Comparison of ENCODE assay signal across 25 cellular contexts in the genomic region with DNA sequence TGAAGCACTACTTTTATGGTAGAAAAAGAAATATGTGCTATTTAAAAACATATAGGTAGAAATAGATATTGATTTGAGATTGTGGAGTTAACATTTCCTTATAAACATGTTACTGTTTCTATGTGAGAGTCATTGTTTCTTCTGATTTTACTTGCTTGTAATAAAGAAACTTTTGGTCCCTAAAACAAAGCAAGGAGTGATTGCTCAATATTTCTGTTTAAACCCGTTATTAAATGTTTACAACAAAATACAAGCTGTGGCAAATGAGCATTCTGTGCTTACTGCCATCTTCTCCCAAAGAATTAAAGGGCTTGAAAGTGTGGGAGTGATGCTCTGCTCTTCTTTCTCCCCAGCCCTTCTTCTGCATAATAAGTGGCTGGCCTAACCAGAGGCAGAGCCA. TPM values are rescaled to one million over a fixed set of nuclear protein-coding genes. Genes with fewer than 3 reads are reported as not detected.
A peak's percentile ranks its signal among the peaks of the same experiment; 100 is the strongest.
DNase-seq lines count a peak whose midpoint lies in the region; ATAC-seq, FAIRE-seq and TF ChIP-seq lines count a peak whose summit lies in the region.
"Had no signal": no experiment of that assay in that cellular context is flagged by ENCODE, and none has a peak within 500 bp of the region (broad histone marks: within the 10 kb centered on the region; RNA-seq: fewer than 3 reads in every experiment).

No MANE protein-coding gene starts in this region.

- H3F3A ChIP-seq in GM23338 (replicated peaks; ENCODE audit: low read depth): no peaks in the 10 kb centered on the region

- H3K9ac ChIP-seq in K562 (ENCODE audit: insufficient read depth in 1 of 2, low read depth in 2 of 2, low read length in 2 of 2): no peak overlapping the region
- H3K9ac ChIP-seq: BLaER1 had no signal

- no peak overlapping the region for H3K27ac Mint-ChIP-seq in GM23338
- H3K27ac Mint-ChIP-seq: CD14-positive monocyte; CD4-positive, CD25-positive, alpha-beta regulatory T cell; CD8-positive, alpha-beta memory T cell had no signal

- H3K4me1 Mint-ChIP-seq in GM23338: peaks cover 20% of the 10 kb centered on the region
- H3K4me1 Mint-ChIP-seq: CD14-positive monocyte; CD8-positive, alpha-beta memory T cell had no signal

- H2AFZ ChIP-seq in GM23338 (0 out of 2 replicates have a peak overlapping the region, but pooled peaks have one; percentile 6), K562 (ENCODE audit: low read depth, low read length) (no peak overlapping the region)

- H3K27me3 ChIP-seq in GM23338 (ENCODE audit: insufficient read depth): no peaks in the 10 kb centered on the region
- no peaks in the 10 kb centered on the region for H3K27me3 ChIP-seq in K562 (ENCODE audit: control insufficient read depth in 2 of 2, insufficient read depth in 2 of 2, low read length in 2 of 2)
- H3K27me3 ChIP-seq: BE2C, BLaER1 had no signal

- no peak overlapping the region for H3K27ac ChIP-seq in GM23338 (ENCODE audit: low read depth)
- H3K27ac ChIP-seq in K562 (ENCODE audit: extremely low read depth, low read depth, low read length): no peak overlapping the region
- H3K27ac ChIP-seq: BLaER1 had no signal

- H3K9me3 ChIP-seq in K562 (replicated peaks; ENCODE audit: control insufficient read depth, insufficient read depth, low read depth, low read length): no peaks in the 10 kb centered on the region
- H3K9me3 ChIP-seq: BE2C, BLaER1 had no signal

- TF ChIP-seq CTCF in GM23338 (conservative IDR thresholded peaks at IDR 0.05; ENCODE audit: low read depth in 2 of 2) (no peak), K562 (IDR thresholded peaks at IDR 0.05 in 2 of 3, conservative IDR thresholded peaks at IDR 0.05 in 1 of 3; ENCODE audit: insufficient read depth in 2 of 3, low read depth in 1 of 3, low read length in 3 of 3) (no peak), GM13977 (IDR thresholded peaks at IDR 0.05; ENCODE audit: extremely low read depth, insufficient read depth, missing control alignments) (no peak)

- H3K4me1 ChIP-seq in GM23338 (ENCODE audit: insufficient read depth): no peaks in the 10 kb centered on the region
- peaks cover 0 to 6% of the 10 kb centered on the region in 2 experiments; a peak in 1 of 5 replicates for H3K4me1 ChIP-seq in K562 (replicated peaks in 1 of 2; ENCODE audit: control insufficient read depth in 2 of 2, insufficient read depth in 2 of 2, low read length in 2 of 2)
- H3K4me1 ChIP-seq: BE2C, BLaER1 had no signal

- H3K9me2 ChIP-seq in GM23338 (ENCODE audit: insufficient read depth): no peaks in the 10 kb centered on the region

- no peak for DNase-seq in GM23338 (ENCODE audit: low spot score)
- no peak for DNase-seq in K562 (ENCODE audit: extremely low read depth in 1 of 4, low spot score in 3 of 4)
- no peak for DNase-seq in GM13977 (ENCODE audit: low spot score)
- no peak for DNase-seq in Right ventricle myocardium inferior (ENCODE audit: missing footprints)
- no peak for DNase-seq in NCI-H2196 treated with DMSO at 0.1 percent for 48 hours (lab: John Stamatoyannopoulos, UW; ENCODE audit: unreplicated experiment)
- DNase-seq: 8988T; ACHN; BE2C; C1 segment of cervical spinal cord; CD4-positive, alpha-beta memory T cell; CD4-positive, CD25-positive, alpha-beta regulatory T cell; CD8-positive, alpha-beta memory T cell; COR-L47; DMS 273 treated with DMSO at 0.1 percent for 48 hours; DMS153; DMS53; DMS79; DND-41; EL; GDM1 had no signal

- 0% methylated on average over 1 of the region's 1 CpG for WGBS in K562 (ENCODE audit: insufficient coverage, low coverage, missing lambda C conversion rate)

- H3K4me2 ChIP-seq in GM23338 (no peak overlapping the region), K562 (ENCODE audit: insufficient read depth, low read length) (no peak overlapping the region)
- H3K4me2 ChIP-seq: BLaER1 had no signal

- no peaks in the 10 kb centered on the region for H3K79me2 ChIP-seq in GM23338 (replicated peaks; ENCODE audit: insufficient read depth)
- H3K79me2 ChIP-seq in K562 (ENCODE audit: control insufficient read depth, insufficient read depth, low read length): no peaks in the 10 kb centered on the region

- no peak for TF ChIP-seq RAD21 in K562 (CRISPR knock-in tag; conservative IDR thresholded peaks at IDR 0.05 in 1 of 2, IDR thresholded peaks at IDR 0.05 in 1 of 2)

- no peaks in the 10 kb centered on the region for H3K27me3 Mint-ChIP-seq in GM23338 (ENCODE audit: insufficient read depth, low read depth, poor library complexity)

- ATAC-seq in GM23338 (peak; percentile 59; the same call in 2 of the 3 replicates), K562 (no peak), Right ventricle myocardium inferior (no peak)
- ATAC-seq: GM12878 had no signal

- no peak for FAIRE-seq in K562 (lab: Jason Lieb, UNC)
- FAIRE-seq: A204.1, GM12878, GM18507 had no signal

- CTCF ChIA-PET in K562 (lab: Yijun Ruan, JAX; ENCODE audit: low intra/inter-chr PET ratio): no interaction called here

- no peaks in the 10 kb centered on the region for H3K9me3 Mint-ChIP-seq in GM23338
- H3K9me3 Mint-ChIP-seq: CD14-positive monocyte; CD4-positive, alpha-beta memory T cell; CD8-positive, alpha-beta memory T cell had no signal

- POLR2A ChIA-PET in K562 (lab: Yijun Ruan, JAX): no interaction called here

- H3K36me3 ChIP-seq in GM23338 (ENCODE audit: insufficient read depth) (no peaks in the 10 kb centered on the region), K562 (ENCODE audit: control insufficient read depth, insufficient read depth, low read length) (no peaks in the 10 kb centered on the region)
- H3K36me3 ChIP-seq: BE2C, BLaER1 had no signal

- H3K36me3 Mint-ChIP-seq in GM23338 (ENCODE audit: low read depth): no peaks in the 10 kb centered on the region
- H3K36me3 Mint-ChIP-seq: CD14-positive monocyte; CD4-positive, alpha-beta memory T cell; CD4-positive, CD25-positive, alpha-beta regulatory T cell; CD8-positive, alpha-beta memory T cell had no signal

- H3K4me3 ChIP-seq in GM23338 (no peak overlapping the region), K562 (no peak overlapping the region)
- H3K4me3 ChIP-seq: BLaER1, GM12878 had no signal

- TF ChIP-seq EP300 in K562 (IDR thresholded peaks at IDR 0.05; ENCODE audit: low read length): no peak

- in situ Hi-C loops in K562 (cut with MboI) (loop anchor here (10.0 kb wide), 1 partner anchor 526 kb away; no protein-coding TSS in a partner anchor), GM13977 (cut with MboI; ENCODE audit: low pct_unique_long_range_greater_than_20kb, low sequenced_read_pairs, unreplicated experiment) (loop anchor here (10.0 kb wide), 1 partner anchor 256 kb away; no protein-coding TSS in a partner anchor)

- intact Hi-C loops in K562 (cut with micrococcal nuclease) (loop anchor here (5.0 kb wide), 2 partner anchors 79 to 774 kb away; no protein-coding TSS in a partner anchor), Right ventricle myocardium inferior (cut with DNase I) (loop anchor here (5.0 to 10.0 kb wide), 2 partner anchors 136 to 519 kb away; partner anchors contain the start of gene BCAP29)

- TF ChIP-seq POLR2A in K562 (conservative IDR thresholded peaks at IDR 0.05): no peak

- H4K20me1 ChIP-seq in GM23338 (replicated peaks; ENCODE audit: insufficient read depth): no peaks in the 10 kb centered on the region
- H4K20me1 ChIP-seq in K562 (replicated peaks; ENCODE audit: control insufficient read depth, insufficient read depth, low read length): no peaks in the 10 kb centered on the region
- H4K20me1 ChIP-seq: BLaER1 had no signal

- BruUV-seq in K562 (replicated peaks; lab: Mats Ljungman, UMichigan): no TSS peak

- H3K4me3 Mint-ChIP-seq in GM23338: no peak overlapping the region
- H3K4me3 Mint-ChIP-seq: CD14-positive monocyte; CD4-positive, alpha-beta memory T cell; CD4-positive, CD25-positive, alpha-beta regulatory T cell; CD8-positive, alpha-beta memory T cell had no signal

- no peaks in the 10 kb centered on the region for H3K9me1 ChIP-seq in K562 (ENCODE audit: control insufficient read depth, insufficient read depth, low read length)

TF ChIP-seq in GM23338, 12 proteins besides CTCF, POLR2A, EP300 and RAD21 (continues in another document):
- no peak for TF ChIP-seq NANOG (IDR thresholded peaks at IDR 0.05; ENCODE audit: borderline replicate concordance)
- TF ChIP-seq ZNF331 (CRISPR knock-in tag; IDR thresholded peaks at IDR 0.05; ENCODE audit: low read depth): no peak

TF ChIP-seq in K562, 482 proteins besides CTCF, POLR2A, EP300 and RAD21:
- TF ChIP-seq EWSR1 (IDR thresholded peaks at IDR 0.05; ENCODE audit: borderline replicate concordance, low read depth, partially characterized antibody) (no peak), ZNF124 (CRISPR knock-in tag; IDR thresholded peaks at IDR 0.05) (no peak), CEBPG (CRISPR knock-in tag; IDR thresholded peaks at IDR 0.05) (no peak), CEBPG (tag; conservative IDR thresholded peaks at IDR 0.05 in 1 of 2, IDR thresholded peaks at IDR 0.05 in 1 of 2) (peak; percentile 34 to 71; a peak in 2 of 4 replicates), CEBPB (tag; IDR thresholded peaks at IDR 0.05) (0 out of 2 replicates have a peak, but pooled peaks have one; percentile 25), NR3C1 (CRISPR knock-in tag; IDR thresholded peaks at IDR 0.05) (no peak), RFX1 (IDR thresholded peaks at IDR 0.05) (no peak)

RNA-seq across cellular contexts. Expression of gene CBLL1, which starts 22.7 kb away (rescaled TPM):
- 31.1 and 65.4 TPM in 2 replicates for total RNA-seq in GM23338 (2014; rRNA removed; shearing (Covaris generic))
- polyA plus RNA-seq in GM23338 (2016; fragmentation: Nextera tagmentation; extraction: Ambion mirVana): 54.1 and 67.4 TPM in 2 replicates
- 34.6 and 71.6 TPM in 2 replicates for total RNA-seq in K562 (2011; cell fraction: chromatin; rRNA removed; ENCODE audit: low replicate concordance)
- 12.8 and 16.8 TPM in 2 replicates for total RNA-seq in K562 (2011; cell fraction: nucleolus; rRNA removed)
- total RNA-seq in K562 (2011; cell fraction: nucleoplasm; rRNA removed): 30.2 and 45.5 TPM in 2 replicates
- total RNA-seq in K562 (2014; rRNA removed): 20.7 and 23.5 TPM in 2 replicates
- total RNA-seq in K562 (2014; rRNA removed; fragmentation: Illumina TruSeq; extraction: Trizol): 45.4 and 47.0 TPM in 2 replicates
- total RNA-seq in K562 (2015; rRNA removed; fragmentation: Illumina TruSeq; extraction: Trizol): 53.2 and 59.0 TPM in 2 replicates
- total RNA-seq in K562 (2021): 39.8 and 40.2 TPM in 2 replicates
- polyA plus RNA-seq in K562 (2011; rRNA removed): 14.7 and 22.5 TPM in 2 replicates
- 15.1 and 16.9 TPM in 2 replicates for polyA plus RNA-seq in K562 (2011; cell fraction: cytosol; rRNA removed)
- polyA plus RNA-seq in K562 (2011; cell fraction: nucleus; rRNA removed): 34.0 and 44.0 TPM in 2 replicates
- polyA plus RNA-seq in K562 (2012): 38.4 and 48.8 TPM in 2 replicates
- 58.5 and 67.9 TPM in 2 replicates for polyA plus RNA-seq in K562 (2014; fragmentation: Illumina TruSeq; extraction: Trizol)
- polyA plus RNA-seq in K562 (2014; fragmentation: Nextera tagmentation; extraction: Ambion mirVana): 10 to 100 TPM; 17.4 to 35.4 TPM
- polyA plus RNA-seq in K562 (2014; rRNA removed): 14.8 and 15.7 TPM in 2 replicates
- 35.7 and 38.3 TPM in 2 replicates for polyA minus RNA-seq in K562 (2011; rRNA and poly(A)+ RNA removed)
- 31.4 and 42.8 TPM in 2 replicates for polyA minus RNA-seq in K562 (2011; cell fraction: cytosol; rRNA and poly(A)+ RNA removed)
- 49.4 and 57.8 TPM in 2 replicates for polyA minus RNA-seq in K562 (2011; cell fraction: nucleus; rRNA and poly(A)+ RNA removed)
- 20.5 TPM for total RNA-seq in Right ventricle myocardium inferior
